9 cellular contexts compared by ENCODE assay signal in the genomic region with DNA sequence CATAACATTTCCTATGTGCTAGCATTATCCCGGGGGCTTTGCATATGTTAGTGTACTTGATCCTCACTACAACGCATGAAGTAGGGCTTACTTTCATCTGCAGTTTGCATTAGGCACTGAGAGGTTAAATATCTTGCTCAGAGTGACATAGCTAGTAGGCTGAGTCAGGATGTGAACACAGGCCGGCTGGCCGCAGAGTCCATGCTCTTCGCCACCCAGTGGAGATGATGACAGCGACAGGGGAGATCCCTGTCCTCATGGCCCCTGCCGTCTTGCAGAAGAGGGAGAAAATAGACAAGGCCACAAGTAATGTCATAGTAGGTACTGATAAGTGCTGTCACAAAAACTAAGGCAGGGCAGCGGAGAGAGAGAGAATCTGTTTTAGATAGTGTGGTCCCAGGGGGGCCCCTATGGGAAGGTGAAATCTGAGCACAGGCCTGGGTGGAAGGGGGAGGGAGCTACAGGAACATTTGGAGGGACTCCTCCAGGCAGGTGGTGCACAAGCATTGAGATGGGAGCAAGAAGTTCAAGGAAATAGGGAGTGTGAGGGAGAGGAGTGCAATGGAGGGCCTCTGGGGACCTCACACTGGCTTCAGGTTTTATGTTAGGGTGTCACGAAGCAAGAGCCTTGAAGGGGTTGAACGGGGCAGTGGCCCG. TPM values are rescaled to one million over a fixed set of nuclear protein-coding genes. Genes with fewer than 3 reads are reported as not detected.
DNase-seq lines count a peak whose midpoint lies in the region; ATAC-seq and TF ChIP-seq lines count a peak whose summit lies in the region.
"Had no signal": no experiment of that assay in that cellular context is flagged by ENCODE, and none has a peak within 500 bp of the region (broad histone marks: within the 10 kb centered on the region; RNA-seq: fewer than 3 reads in every experiment).

No MANE protein-coding gene starts in this region.

- no TSS peak for BruUV-seq in OCI-LY7 (replicated peaks; lab: Mats Ljungman, UMichigan)

- H3K9me3 ChIP-seq in right atrium auricular region (no peaks in the 10 kb centered on the region), hepatocyte (ENCODE audit: low read depth) (no peaks in the 10 kb centered on the region), thyroid gland (no peaks in the 10 kb centered on the region), OCI-LY7 (ENCODE audit: low read length) (no peaks in the 10 kb centered on the region)

- no peak overlapping the region for H3K4me2 ChIP-seq in hepatocyte
- H3K4me2 ChIP-seq in OCI-LY7 (ENCODE audit: low read length) = no peak overlapping the region

- ATAC-seq in Right ventricle myocardium inferior = peak; percentile 78

- intact Hi-C loops in Right ventricle myocardium inferior (cut with DNase I) (loop anchor here (1.0 to 10.0 kb wide), 3 partner anchors 72 to 181 kb away; no protein-coding TSS in a partner anchor), thyroid gland (cut with DNase I) (loop anchor here (10.0 kb wide), 2 partner anchors 69 to 91 kb away; no protein-coding TSS in a partner anchor), OCI-LY7 (cut with micrococcal nuclease; ENCODE audit: unreplicated experiment) (loop anchor here (5.0 kb wide), 1 partner anchor 88 kb away; no protein-coding TSS in a partner anchor)

- WGBS in hepatocyte (ENCODE audit: low lambda C conversion rate, missing lambda C conversion rate) = 72% methylated on average over 11 of the region's 11 CpGs
- WGBS in thyroid gland, 2 donors = 89 to 91% methylated on average over 11 of the region's 11 CpGs

- H4K20me1 ChIP-seq in hepatocyte (ENCODE audit: insufficient read depth, poor library complexity, severe bottlenecking) (no peaks in the 10 kb centered on the region), OCI-LY7 (ENCODE audit: insufficient read depth, low read length) (no peaks in the 10 kb centered on the region)

- H3K27ac ChIP-seq in right atrium auricular region (no peak overlapping the region), hepatocyte (no peak overlapping the region), thyroid gland (peak overlapping the region; percentile 31 to 67 (median 43)), OCI-LY7 (ENCODE audit: low read depth, low read length, poor library complexity, severe bottlenecking) (no peak overlapping the region)

- no peaks in the 10 kb centered on the region for H3K36me3 ChIP-seq in right atrium auricular region
- H3K36me3 ChIP-seq in hepatocyte (replicated peaks; ENCODE audit: insufficient read depth, low read depth) = no peaks in the 10 kb centered on the region
- H3K36me3 ChIP-seq in thyroid gland = no peaks in the 10 kb centered on the region
- peaks cover 32% of the 10 kb centered on the region; the same call in 1 of the 2 replicates for H3K36me3 ChIP-seq in OCI-LY7 (ENCODE audit: insufficient read depth, low read length)

- H3K79me2 ChIP-seq in hepatocyte = no peaks in the 10 kb centered on the region
- no peaks in the 10 kb centered on the region for H3K79me2 ChIP-seq in OCI-LY7 (ENCODE audit: insufficient read depth, low read depth, low read length)

- CTCF ChIA-PET in OCI-LY7 (lab: Charles Lee; ENCODE audit: unreplicated experiment) = no interaction called here

- H3K4me1 ChIP-seq in right atrium auricular region (peaks cover 0 to 20% of the 10 kb centered on the region in 2 donors), hepatocyte (ENCODE audit: insufficient read depth) (peaks cover 4% of the 10 kb centered on the region), thyroid gland (peaks cover 27 to 43% of the 10 kb centered on the region in 2 donors), OCI-LY7 (ENCODE audit: insufficient read depth, low read length, poor library complexity, severe bottlenecking) (peaks cover 9% of the 10 kb centered on the region)

- peak in 1 of 2 donors; percentile 51 for TF ChIP-seq CTCF in right atrium auricular region (IDR thresholded peaks at IDR 0.05)
- peak; percentile 10 for TF ChIP-seq CTCF in hepatocyte (IDR thresholded peaks at IDR 0.05; ENCODE audit: poor library complexity)
- TF ChIP-seq CTCF in thyroid gland (IDR thresholded peaks at IDR 0.05) = no peak
- TF ChIP-seq CTCF in OCI-LY7 (conservative IDR thresholded peaks at IDR 0.05; ENCODE audit: low read length) = no peak

- DNase-seq in Right ventricle myocardium inferior (ENCODE audit: missing footprints) (no peak), right atrium auricular region (ENCODE audit: low spot score) (no peak), astrocyte of the hippocampus (ENCODE audit: low read depth, low spot score) (peak; percentile 47), hepatocyte (ENCODE audit: low spot score) (no peak), thyroid gland (no peak), NCI-H1417 treated with DMSO at 0.1 percent for 48 hours (lab: John Stamatoyannopoulos, UW) (no peak), OCI-LY7 (ENCODE audit: low spot score) (no peak)
- no peak for DNase-seq in activated naive CD4-positive, alpha-beta T cell treated with Interleukin-2 at 50 U/mL for 16 hours

- H3K4me3 ChIP-seq in right atrium auricular region (no peak overlapping the region), hepatocyte (no peak overlapping the region), thyroid gland (replicated peaks in 1 of 3) (no peak overlapping the region), OCI-LY7 (ENCODE audit: low read depth, low read length, poor library complexity, severe bottlenecking) (no peak overlapping the region)
- H3K4me3 ChIP-seq: K562 had no signal

- H3K27me3 ChIP-seq in right atrium auricular region (no peaks in the 10 kb centered on the region), hepatocyte (no peaks in the 10 kb centered on the region), thyroid gland (no peaks in the 10 kb centered on the region)

- no peak for TF ChIP-seq POLR2A in thyroid gland (IDR thresholded peaks at IDR 0.05)

- no peaks in the 10 kb centered on the region for H3K9me2 ChIP-seq in hepatocyte (replicated peaks; ENCODE audit: insufficient read depth)
- no peaks in the 10 kb centered on the region for H3K9me2 ChIP-seq in OCI-LY7 (ENCODE audit: insufficient read depth, low read length)

- H2AFZ ChIP-seq in hepatocyte = no peak overlapping the region
- no peak overlapping the region for H2AFZ ChIP-seq in OCI-LY7 (ENCODE audit: low read length)

- POLR2A ChIA-PET in OCI-LY7 (lab: Charles Lee) = no interaction called here

RNA-seq across cellular contexts. Expression of a gene that starts 46.8 kb away (rescaled TPM):
- 23.3 TPM for total RNA-seq in Right ventricle myocardium inferior
- total RNA-seq in right atrium auricular region = 10 to 100 TPM; 19.1 to 22.5 TPM
- total RNA-seq in hepatocyte = 19.0 and 22.9 TPM in 2 replicates
- 20.5 and 23.8 TPM in 2 replicates for polyA plus RNA-seq in hepatocyte
- total RNA-seq in thyroid gland = 10 to 100 TPM; 26.7 to 32.2 (median 29.5) TPM
- total RNA-seq in OCI-LY7 (2014; rRNA removed; shearing (Covaris generic)) = 19.6 and 21.9 TPM in 2 replicates
- total RNA-seq in OCI-LY7 (2022) = 27.3 and 34.3 TPM in 2 replicates

RNA-seq across cellular contexts. Expression of a gene that starts 47.3 kb away (rescaled TPM):
- total RNA-seq in Right ventricle myocardium inferior (20.5 TPM), right atrium auricular region (10 to 100 TPM in 1 of 2 donors, 1 to 10 TPM in 1; 9.4 to 15.0 TPM), hepatocyte (9.9 and 12.4 TPM in 2 replicates), thyroid gland (10 to 100 TPM; 27.4 to 47.1 (median 34.2) TPM), OCI-LY7 (2022) (11.5 and 13.8 TPM in 2 replicates)
- polyA plus RNA-seq in hepatocyte = 11.6 and 15.4 TPM in 2 replicates
- total RNA-seq in OCI-LY7 (2014; rRNA removed; shearing (Covaris generic)) = 14.3 and 18.3 TPM in 2 replicates

Comparison
In these comparisons a context has a peak if more than half of its experiments do, and no peak if none do; other contexts are left out.
1. H3K27ac ChIP-seq: peak in thyroid gland (3 of 3); none in right atrium auricular region (0 of 2), hepatocyte (single experiment) and OCI-LY7 (single experiment).